ENCODE assay signal across 8 cellular contexts in the genomic region with DNA sequence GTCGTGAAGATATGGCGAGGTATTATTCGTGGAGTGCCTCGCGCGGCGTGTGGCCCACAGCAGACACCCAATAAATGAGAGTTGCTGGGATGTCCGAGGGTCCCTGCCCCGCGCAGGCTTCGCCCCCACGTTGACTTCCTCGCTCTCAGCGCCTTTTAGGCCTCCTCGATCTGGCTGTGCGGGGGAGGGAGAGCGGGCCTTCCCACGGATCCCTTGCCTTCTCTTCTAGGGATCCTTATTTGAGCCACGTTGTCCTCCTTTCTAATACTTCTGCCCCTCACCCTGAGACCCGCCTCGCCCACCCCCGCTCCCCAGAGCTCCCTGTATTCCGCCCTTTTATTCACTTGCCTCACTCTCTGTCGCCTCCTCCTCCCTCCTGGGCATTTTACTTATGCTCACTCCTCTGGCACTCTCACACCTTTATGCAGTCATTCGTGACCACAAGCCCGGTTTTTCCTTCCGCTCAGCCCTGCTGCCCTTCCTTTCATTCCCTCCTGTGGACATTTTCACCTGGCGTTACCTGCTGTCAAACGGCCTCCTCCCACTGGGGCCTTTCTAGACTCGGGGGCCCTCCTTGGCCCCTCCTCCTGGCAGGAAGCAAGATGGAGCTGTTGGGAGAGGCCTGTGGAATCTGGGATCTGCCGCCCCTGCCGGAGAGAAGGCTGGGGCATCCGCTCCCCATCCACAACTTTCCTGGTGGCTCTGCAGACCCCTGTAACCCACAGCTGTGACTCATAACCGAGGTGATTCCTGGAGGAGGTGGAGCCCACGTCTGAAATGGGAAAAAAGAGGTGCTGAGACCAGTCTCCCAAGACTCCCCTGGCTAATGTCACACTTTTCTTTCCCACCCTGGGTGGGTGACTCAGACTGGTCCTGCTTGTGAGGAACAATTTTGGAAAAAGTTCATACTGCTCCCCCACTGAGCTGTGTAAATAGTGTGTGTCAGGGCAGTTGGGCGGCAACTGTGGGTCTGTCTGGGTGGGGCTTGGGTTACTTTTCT. TPM values are rescaled to one million over a fixed set of nuclear protein-coding genes. Genes with fewer than 3 reads are reported as not detected.
DNase-seq lines count a peak whose midpoint lies in the region; ATAC-seq and TF ChIP-seq lines count a peak whose summit lies in the region.

No MANE protein-coding gene starts in this region.

- peak overlapping the region; percentile 93 for H3K4me3 ChIP-seq in BE2C (ENCODE audit: low read depth, low read length)
- peak overlapping the region; percentile 95 for H3K4me3 ChIP-seq in H7 (ENCODE audit: insufficient read depth, low read depth, low read length)
- peak overlapping the region; percentile 85 to 90 (median 89) for H3K4me3 ChIP-seq in breast epithelium
- H3K4me3 ChIP-seq in skeletal muscle cell (ENCODE audit: low read depth, low read length), result peak overlapping the region; percentile 97

- DNase-seq in BE2C (peak; percentile 58), H7 (peak; percentile 70), SK-MEL-5 (ENCODE audit: low read depth, low spot score) (peak; percentile 65), breast epithelium (ENCODE audit: low spot score in 2 of 2) (peak; percentile 70 to 80), iPS-NIHi11 (ENCODE audit: low spot score) (peak; percentile 75), skeletal muscle cell (ENCODE audit: low read depth) (peak; percentile 57), amniotic stem cell (lab: John Stamatoyannopoulos, UW) (no peak)

- peak overlapping the region; percentile 95 to 97 for H3K27ac ChIP-seq in breast epithelium

- ATAC-seq in GM18505 (IDR thresholded peaks at IDR 0.05; ENCODE audit: unreplicated experiment), result no peak

- H3K27me3 ChIP-seq in BE2C, result no peaks in the 10 kb centered on the region
- no peaks in the 10 kb centered on the region for H3K27me3 ChIP-seq in H7 (ENCODE audit: control insufficient read depth, insufficient read depth, low read length)
- H3K27me3 ChIP-seq in breast epithelium, result no peaks in the 10 kb centered on the region

- H3K36me3 ChIP-seq in BE2C (no peaks in the 10 kb centered on the region), H7 (replicated peaks; ENCODE audit: control insufficient read depth, insufficient read depth, low read length) (peaks cover 7% of the 10 kb centered on the region), breast epithelium (no peaks in the 10 kb centered on the region)

- intact Hi-C loops in breast epithelium (cut with DNase I; ENCODE audit: low total_unique reads), result no loop called here

- in situ Hi-C loops in SK-MEL-5 (cut with HindIII; ENCODE audit: low pct_unique_long_range_greater_than_20kb, low sequenced_read_pairs), result no loop called here

- TF ChIP-seq POLR2A in breast epithelium (IDR thresholded peaks at IDR 0.05) (no peak), GM18505 (IDR thresholded peaks at IDR 0.05; ENCODE audit: borderline replicate concordance, extremely low read depth, insufficient read depth, insufficient read length) (no peak)

- peak; percentile 47 for TF ChIP-seq CTCF in BE2C (IDR thresholded peaks at IDR 0.05; ENCODE audit: low read depth, low read length)
- peak; percentile 28 to 54 (median 46) for TF ChIP-seq CTCF in breast epithelium (IDR thresholded peaks at IDR 0.05)

- H3K9me3 ChIP-seq in BE2C (no peaks in the 10 kb centered on the region), breast epithelium (no peaks in the 10 kb centered on the region)

- H3K4me1 ChIP-seq in BE2C (no peaks in the 10 kb centered on the region), breast epithelium (peaks cover 0 to 4% of the 10 kb centered on the region in 2 donors)

RNA-seq across cellular contexts. Expression of a gene that starts 1.0 kb away (rescaled TPM):
- polyA plus RNA-seq in BE2C (2012; ENCODE audit: insufficient read depth, insufficient read length, low read depth), result 18.8 TPM
- 194 and 200 TPM in 2 replicates for total RNA-seq in H7 (2014; rRNA removed; shearing (Covaris generic))
- 26.6 and 30.5 TPM in 2 replicates for total RNA-seq in SK-MEL-5 (2014; rRNA removed; shearing (Covaris generic))
- polyA plus RNA-seq in SK-MEL-5 (2015; cell fraction: cytosol; rRNA removed), result 22.9 and 30.7 TPM in 2 replicates
- polyA plus RNA-seq in SK-MEL-5 (2015; cell fraction: nucleus; rRNA removed), result 50.3 and 66.4 TPM in 2 replicates
- 10 to 100 TPM; 73.1 to 95.0 (median 77.6) TPM for total RNA-seq in breast epithelium
